In genomic region chr11:19419021-19419750, GRCh38 we compare ENCODE assay signal across 16 cellular contexts.
DNase-seq lines count a peak whose midpoint lies in the region; ATAC-seq and TF ChIP-seq lines count a peak whose summit lies in the region.
"Had no signal": no experiment of that assay in that cellular context is flagged by ENCODE, and none has a peak within 500 bp of the region (broad histone marks: within the 10 kb centered on the region; RNA-seq: fewer than 3 reads in every experiment).

No MANE protein-coding gene starts in this region.

- CTCF ChIA-PET in AG04450 (lab: Charles Lee) = no interaction called here

- H3K36me3 ChIP-seq in Karpas-422 (ENCODE audit: insufficient read depth, low read length) = no peaks in the 10 kb centered on the region
- peaks cover 0 to 2% of the 10 kb centered on the region in 2 donors for H3K36me3 ChIP-seq in lung (ENCODE audit: control insufficient read depth in 2 of 2, insufficient read depth in 2 of 2, low read length in 2 of 2)
- no peaks in the 10 kb centered on the region for H3K36me3 ChIP-seq in spleen
- H3K36me3 ChIP-seq: thoracic aorta had no signal

- no peak overlapping the region for H3K9ac ChIP-seq in Karpas-422 (ENCODE audit: low read length)

- no peak overlapping the region for H2AFZ ChIP-seq in Karpas-422 (ENCODE audit: low read length)

- no peaks in the 10 kb centered on the region for H3K79me2 ChIP-seq in Karpas-422 (ENCODE audit: low read length)

- H3K9me3 ChIP-seq in AG04450 (ENCODE audit: control insufficient read depth, insufficient read depth, low read length) = no peaks in the 10 kb centered on the region
- H3K9me3 ChIP-seq in Karpas-422 (ENCODE audit: low read length) = no peaks in the 10 kb centered on the region
- no peaks in the 10 kb centered on the region for H3K9me3 ChIP-seq in lung (ENCODE audit: control insufficient read depth in 2 of 2, insufficient read depth in 1 of 2, low read length in 1 of 2)
- no peaks in the 10 kb centered on the region for H3K9me3 ChIP-seq in spleen
- H3K9me3 ChIP-seq: thoracic aorta had no signal

- no peaks in the 10 kb centered on the region for H3K9me2 ChIP-seq in Karpas-422 (replicated peaks; ENCODE audit: insufficient read depth, low read length)

- intact Hi-C loops in spleen (cut with DNase I; ENCODE audit: low total_unique reads) = no loop called here

- TF ChIP-seq POLR2A in spleen (IDR thresholded peaks at IDR 0.05) = no peak

- ATAC-seq in lung (ENCODE audit: insufficient read depth, low FRiP score) = peak; percentile 43
- ATAC-seq: activated CD4-positive, alpha-beta T cell treated with anti-CD3 and anti-CD28 coated beads for 36 hours; activated naive CD8-positive, alpha-beta T cell treated with anti-CD3 and anti-CD28 coated beads, Interleukin-2, amount 50 U/mL, for 24 hours had no signal

- no peaks in the 10 kb centered on the region for H3K4me1 ChIP-seq in Karpas-422 (ENCODE audit: low read length)
- peaks cover 0 to 1% of the 10 kb centered on the region in 2 donors for H3K4me1 ChIP-seq in lung (ENCODE audit: control insufficient read depth in 2 of 2, insufficient read depth in 2 of 2, low read length in 2 of 2)
- H3K4me1 ChIP-seq in spleen = no peaks in the 10 kb centered on the region

- DNase-seq in AG04450 (ENCODE audit: low read depth, low spot score) = peak; percentile 76
- peak; percentile 31 for DNase-seq in Karpas-422
- no peak for DNase-seq in epithelial cell of prostate (ENCODE audit: low read depth, low spot score)
- peak; percentile 53 for DNase-seq in lung (ENCODE audit: low spot score)
- DNase-seq in NCI-H526 (lab: John Stamatoyannopoulos, UW) = no peak
- DNase-seq in activated CD4-positive, alpha-beta T cell treated with anti-CD3 and anti-CD28 coated beads for 4 hours = no peak
- DNase-seq in spleen = no peak
- no peak for DNase-seq in NCI-H345 (lab: John Stamatoyannopoulos, UW)
- DNase-seq: activated CD4-positive, alpha-beta T cell treated with anti-CD3 and anti-CD28 coated beads for 36 hours; activated naive CD8-positive, alpha-beta T cell treated with anti-CD3 and anti-CD28 coated beads, Interleukin-2, amount 50 U/mL, for 24 hours; activated T-cell treated with anti-CD3 and anti-CD28 coated beads, Interleukin-2, amount 50 U/mL, for 24 hours; AML-193; DMS53; NCI-H1436; NCI-H69 had no signal

- 38 to 44% methylated on average over 8 of the region's 8 CpGs for WGBS in lung, 2 donors
- 38 to 60% (median 49%) methylated on average over 8 of the region's 8 CpGs for WGBS in spleen, 5 donors

- H3K27ac ChIP-seq in AG04450 (ENCODE audit: low read depth, low read length) (peak overlapping the region; percentile 90), Karpas-422 (ENCODE audit: low read length) (no peak overlapping the region), epithelial cell of prostate (peak overlapping the region; percentile 68), lung (ENCODE audit: low read depth in 1 of 2, low read length in 1 of 2) (peak overlapping the region in 1 of 2 donors; percentile 51), spleen (no peak overlapping the region)
- H3K27ac ChIP-seq: thoracic aorta had no signal

- POLR2A ChIA-PET in AG04450 (lab: Yijun Ruan, JAX) = interaction anchor here (0.6 to 2.1 kb wide), 5 partner anchors 9 to 45 kb away, joined by 3 to 8 read pairs (median 3); no protein-coding TSS in a partner anchor

- H3K4me2 ChIP-seq in Karpas-422 (ENCODE audit: low read depth, low read length, poor library complexity, severe bottlenecking) = no peak overlapping the region

- no peaks in the 10 kb centered on the region for H3K27me3 ChIP-seq in AG04450 (ENCODE audit: control insufficient read depth, insufficient read depth, low read length)
- no peaks in the 10 kb centered on the region for H3K27me3 ChIP-seq in Karpas-422 (ENCODE audit: low read length)
- H3K27me3 ChIP-seq in lung (ENCODE audit: control insufficient read depth, insufficient read depth) = no peaks in the 10 kb centered on the region
- no peaks in the 10 kb centered on the region for H3K27me3 ChIP-seq in spleen (replicated peaks in 1 of 7)

- H3K4me3 ChIP-seq in AG04450 (ENCODE audit: low read depth, low read length) (peak overlapping the region; percentile 34), Karpas-422 (ENCODE audit: low read length) (no peak overlapping the region), lung (no peak overlapping the region), spleen (no peak overlapping the region)
- H3K4me3 ChIP-seq: thoracic aorta had no signal

- TF ChIP-seq CTCF in AG04450 (IDR thresholded peaks at IDR 0.05; ENCODE audit: low read depth, low read length) (no peak), lung (IDR thresholded peaks at IDR 0.05; ENCODE audit: control extremely low read depth, extremely low read depth) (no peak), spleen (IDR thresholded peaks at IDR 0.05 in 8 of 11, conservative IDR thresholded peaks at IDR 0.05 in 3 of 11) (no peak)

- no peaks in the 10 kb centered on the region for H4K20me1 ChIP-seq in Karpas-422 (ENCODE audit: insufficient read depth, low read depth, low read length)

Comparison
In these comparisons a context has a peak if more than half of its experiments do, and no peak if none do; other contexts are left out.
1. DNase-seq: peak in AG04450 (single experiment), Karpas-422 (single experiment) and lung (single experiment); none in epithelial cell of prostate (single experiment), NCI-H526 (0 of 2), activated CD4-positive, alpha-beta T cell treated with anti-CD3 and anti-CD28 coated beads for 4 hours (0 of 2), spleen (single experiment) and NCI-H345 (single experiment).
2. H3K27ac ChIP-seq: peak in AG04450 (single experiment) and epithelial cell of prostate (single experiment); none in Karpas-422 (single experiment) and spleen (0 of 8).